In the genomic region with DNA sequence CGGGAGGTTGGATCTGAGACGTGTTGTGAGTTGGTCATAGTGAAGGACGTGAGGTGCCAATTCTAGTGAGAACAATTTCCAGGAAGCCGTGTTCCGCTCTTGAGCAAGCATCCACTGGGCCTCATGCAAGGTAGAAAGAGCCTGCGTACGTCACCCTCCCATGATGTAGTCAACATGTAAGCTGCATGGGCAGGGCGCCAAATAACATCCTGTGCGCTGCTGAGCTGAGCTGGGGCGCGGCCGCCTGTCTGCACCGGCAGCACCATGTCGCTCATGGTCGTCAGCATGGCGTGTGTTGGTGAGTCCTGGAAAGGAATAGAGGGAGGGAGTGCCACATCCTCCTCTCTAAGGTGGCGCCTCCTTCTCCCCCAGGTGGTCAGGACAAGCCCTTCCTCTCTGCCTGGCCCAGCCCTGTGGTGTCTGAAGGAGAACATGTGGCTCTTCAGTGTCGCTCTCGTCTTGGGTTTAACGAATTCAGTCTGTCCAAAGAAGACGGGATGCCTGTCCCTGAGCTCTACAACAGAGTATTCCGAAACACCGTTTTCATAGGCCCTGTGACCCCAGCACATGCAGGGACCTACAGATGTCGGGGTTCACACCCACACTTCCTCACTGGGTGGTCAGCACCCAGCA, we compare ENCODE assay signal across 14 cellular contexts. TPM values are rescaled to one million over a fixed set of nuclear protein-coding genes. Genes with fewer than 3 reads are reported as not detected.
DNase-seq lines count a peak whose midpoint lies in the region; ATAC-seq and TF ChIP-seq lines count a peak whose summit lies in the region.
"Not testable (repeated sequence)": the region's sequence is repeated elsewhere in the genome, so short reads cannot be mapped to it uniquely, and the experiment has no call there.
"Had no signal": no experiment of that assay in that cellular context is flagged by ENCODE, and none has a peak within 500 bp of the region (broad histone marks: within the 10 kb centered on the region; RNA-seq: fewer than 3 reads in every experiment).

No MANE protein-coding gene starts in this region.

- peaks cover 62% of the 10 kb centered on the region for H3K9me3 Mint-ChIP-seq in MCF 10A (ENCODE audit: unreplicated experiment)

- intact Hi-C loops in MCF 10A (cut with micrococcal nuclease); posterior vena cava (cut with DNase I): not testable (repeated sequence)

- not testable (repeated sequence) for H3K4me1 Mint-ChIP-seq in MCF 10A (ENCODE audit: insufficient read depth, unreplicated experiment)

- not testable (repeated sequence) for H3K4me3 Mint-ChIP-seq in MCF 10A (ENCODE audit: unreplicated experiment)

- BruUV-seq in MCF 10A (replicated peaks; lab: Mats Ljungman, UMichigan): not testable (repeated sequence)

- POLR2A ChIA-PET in MCF 10A (lab: Yijun Ruan, JAX): not testable (repeated sequence)

- H3K27me3 Mint-ChIP-seq in MCF 10A (ENCODE audit: insufficient read depth, unreplicated experiment): not testable (repeated sequence)

- H3K27ac Mint-ChIP-seq in MCF 10A (ENCODE audit: low read depth, unreplicated experiment): not testable (repeated sequence)

- ATAC-seq in left lobe of liver: not testable (repeated sequence)

- CTCF ChIA-PET in MCF 10A (lab: Yijun Ruan, JAX): not testable (repeated sequence)

- peak; percentile 65 for DNase-seq in DMS153 (lab: John Stamatoyannopoulos, UW)
- peak; percentile 57 for DNase-seq in NCI-H2029 (lab: John Stamatoyannopoulos, UW)
- peak; percentile 22 for DNase-seq in NCI-H748 (lab: John Stamatoyannopoulos, UW; ENCODE audit: unreplicated experiment)
- peak; percentile 78 to 92 for DNase-seq in SHP77 (lab: John Stamatoyannopoulos, UW)
- peak; percentile 95 for DNase-seq in MCF 10A (ENCODE audit: unreplicated experiment)
- peak; percentile 33 for DNase-seq in left lobe of liver (ENCODE audit: low spot score)
- DNase-seq in posterior vena cava (ENCODE audit: low spot score): peak; percentile 62

- not testable (repeated sequence) for TF ChIP-seq CTCF in MCF 10A (IDR thresholded peaks at IDR 0.05; ENCODE audit: unreplicated experiment)

- not testable (repeated sequence) for H3K36me3 Mint-ChIP-seq in MCF 10A (ENCODE audit: insufficient read depth, unreplicated experiment)

RNA-seq across cellular contexts. Expression of a gene that starts 16.6 kb away (rescaled TPM):
- total RNA-seq in MCF 10A (2022) (not detected in 2 replicates), left lobe of liver (not detected), posterior vena cava (under 1 TPM in 1 of 2 donors, not detected in 1; 0.23 TPM)
- total RNA-seq: A172; B cell; Caco-2; CD4-positive, CD25-positive, alpha-beta regulatory T cell; GM23338; HT-29 had no signal

RNA-seq across cellular contexts. Expression of a gene that starts 17.2 kb away (rescaled TPM):
- not detected in 2 replicates for total RNA-seq in MCF 10A (2022)
- total RNA-seq in left lobe of liver: not detected
- total RNA-seq in posterior vena cava: under 1 TPM in 1 of 2 donors, not detected in 1; 0.37 TPM
- total RNA-seq: A172; B cell; Caco-2; CD4-positive, CD25-positive, alpha-beta regulatory T cell; CD8-positive, alpha-beta memory T cell; GM23338; HT-29 had no signal

RNA-seq across cellular contexts. Expression of a gene that starts 30.1 kb away (rescaled TPM):
- total RNA-seq in MCF 10A (2022) (not detected in 2 replicates), left lobe of liver (not detected), posterior vena cava (not detected)
- total RNA-seq: A172; B cell; Caco-2; CD4-positive, CD25-positive, alpha-beta regulatory T cell; GM23338; HT-29 had no signal

RNA-seq across cellular contexts. Expression of a gene that starts 46.3 kb away (rescaled TPM):
- not detected in 2 replicates for total RNA-seq in MCF 10A (2022)
- total RNA-seq in left lobe of liver: not detected
- total RNA-seq in posterior vena cava: not detected
- total RNA-seq: A172; B cell; Caco-2; CD4-positive, CD25-positive, alpha-beta regulatory T cell; CD8-positive, alpha-beta memory T cell; GM23338; HT-29 had no signal

RNA-seq across cellular contexts. Expression of a gene that starts 47.9 kb away (rescaled TPM):
- total RNA-seq in MCF 10A (2022) (not detected in 2 replicates), left lobe of liver (not detected), posterior vena cava (not detected)
- total RNA-seq: A172; B cell; Caco-2; CD4-positive, CD25-positive, alpha-beta regulatory T cell; GM23338; HT-29 had no signal

Comparison
In these comparisons a context has a peak if more than half of its experiments do, and no peak if none do; other contexts are left out.
1. DNase-seq: peak in every context shown above with its lines; median percentile 95 in MCF 10A; 85 in SHP77; 65 in DMS153; 62 in posterior vena cava; 57 in NCI-H2029; 33 in left lobe of liver; 22 in NCI-H748.